In the genomic region with DNA sequence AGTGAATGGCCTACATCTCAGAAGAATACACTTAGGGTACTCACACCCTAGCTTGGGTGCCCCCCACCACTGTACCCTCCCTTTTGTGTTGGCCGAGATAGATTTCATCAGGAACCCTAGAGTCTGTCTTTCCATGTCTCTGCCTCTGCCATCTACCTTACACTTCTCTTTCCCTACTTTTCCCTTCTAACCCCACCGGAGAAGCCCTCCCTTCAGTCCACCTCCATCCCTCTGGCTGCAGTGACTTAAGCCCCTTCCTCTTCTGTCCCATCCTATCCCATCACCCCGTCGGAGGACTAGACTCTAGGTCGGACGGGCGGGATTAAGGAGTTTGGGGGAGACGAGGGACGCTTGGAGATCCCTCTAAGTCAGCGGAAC, we compare ENCODE assay signal across 8 cellular contexts. TPM values are rescaled to one million over a fixed set of nuclear protein-coding genes. Genes with fewer than 3 reads are reported as not detected.
DNase-seq lines count a peak whose midpoint lies in the region; ATAC-seq lines count a peak whose summit lies in the region.

No MANE protein-coding gene starts in this region.

- H3K4me1 ChIP-seq in right cardiac atrium (ENCODE audit: control insufficient read depth, insufficient read depth, low read length), result peaks cover 2% of the 10 kb centered on the region

- H3K36me3 Mint-ChIP-seq in activated CD4-positive, alpha-beta memory T cell treated with anti-CD3 and anti-CD28 coated beads for 36 hours, result peaks cover 25% of the 10 kb centered on the region

- peak overlapping the region; percentile 92 for H3K27ac Mint-ChIP-seq in activated CD4-positive, alpha-beta memory T cell treated with anti-CD3 and anti-CD28 coated beads for 36 hours

- H3K27me3 Mint-ChIP-seq in activated CD4-positive, alpha-beta memory T cell treated with anti-CD3 and anti-CD28 coated beads for 36 hours, result peaks cover 1% of the 10 kb centered on the region

- H3K36me3 ChIP-seq in H7 (replicated peaks; ENCODE audit: control insufficient read depth, insufficient read depth, low read length), result peaks cover 32% of the 10 kb centered on the region

- peaks cover 56% of the 10 kb centered on the region for H3K4me1 Mint-ChIP-seq in activated CD4-positive, alpha-beta memory T cell treated with anti-CD3 and anti-CD28 coated beads for 36 hours (ENCODE audit: low read depth)

- no peaks in the 10 kb centered on the region for H3K27me3 ChIP-seq in H7 (ENCODE audit: control insufficient read depth, insufficient read depth, low read length)
- H3K27me3 ChIP-seq in right cardiac atrium (ENCODE audit: control insufficient read depth, insufficient read depth), result no peaks in the 10 kb centered on the region

- POLR2A ChIA-PET in activated CD4-positive, alpha-beta memory T cell treated with anti-CD3 and anti-CD28 coated beads for 36 hours (lab: Charles Lee), result interaction anchor here (0.6 to 4.9 kb wide), 6 partner anchors 11 to 174 kb away, joined by 3 to 33 read pairs (median 5); partner anchors contain the start of genes DVL2, GABARAP and PHF23

- peak overlapping the region; percentile 98 for H3K4me3 ChIP-seq in H7 (ENCODE audit: insufficient read depth, low read depth, low read length)
- H3K4me3 ChIP-seq in right cardiac atrium (ENCODE audit: low read length), result peak overlapping the region; percentile 78
- H3K4me3 ChIP-seq in skin epidermis, result peak overlapping the region; percentile 47 to 95 (median 79)

- no peaks in the 10 kb centered on the region for H3K9me3 Mint-ChIP-seq in activated CD4-positive, alpha-beta memory T cell treated with anti-CD3 and anti-CD28 coated beads for 36 hours

- H3K4me3 Mint-ChIP-seq in activated CD4-positive, alpha-beta memory T cell treated with anti-CD3 and anti-CD28 coated beads for 36 hours, result peak overlapping the region; percentile 90

- no peak for ATAC-seq in right cardiac atrium
- ATAC-seq in HG02973 (IDR thresholded peaks at IDR 0.05; ENCODE audit: unreplicated experiment), result no peak
- ATAC-seq in HG03045 (IDR thresholded peaks at IDR 0.05; ENCODE audit: unreplicated experiment), result no peak

- WGBS in right cardiac atrium, result 6% methylated on average over 10 of the region's 10 CpGs

- no peaks in the 10 kb centered on the region for H3K9me3 ChIP-seq in right cardiac atrium (ENCODE audit: control insufficient read depth, low read length)

- peak overlapping the region; percentile 83 for H3K27ac ChIP-seq in right cardiac atrium (ENCODE audit: low read length)
- peak overlapping the region in 20 of 21 experiments; percentile 81 to 99 (median 96) for H3K27ac ChIP-seq in skin epidermis

- CTCF ChIA-PET in activated CD4-positive, alpha-beta memory T cell treated with anti-CD3 and anti-CD28 coated beads for 36 hours (lab: Charles Lee), result interaction anchor here (0.9 to 4.2 kb wide), 8 partner anchors 10 to 174 kb away, joined by 3 to 48 read pairs (median 8); partner anchors contain the start of genes GABARAP and PHF23

- intact Hi-C loops in activated CD4-positive, alpha-beta memory T cell treated with anti-CD3 and anti-CD28 coated beads for 36 hours (cut with micrococcal nuclease), result no loop called here
- intact Hi-C loops in right cardiac atrium (cut with DNase I), result no loop called here

- DNase-seq in H7 (no peak), right cardiac atrium (peak in 1 of 3 donors; percentile 13), NCI-H2107 treated with DMSO at 0.1 percent for 48 hours (lab: John Stamatoyannopoulos, UW; ENCODE audit: unreplicated experiment) (no peak), NCI-H128 (lab: John Stamatoyannopoulos, UW; ENCODE audit: unreplicated experiment) (no peak)
- no peak for DNase-seq in activated CD4-positive, alpha-beta memory T cell treated with anti-CD3 and anti-CD28 coated beads for 36 hours

RNA-seq across cellular contexts. Expression of gene DLG4, which starts 0.2 kb away (rescaled TPM):
- 21.0 and 27.6 TPM in 2 replicates for total RNA-seq in H7 (2014; rRNA removed; shearing (Covaris generic))
- 1 to 10 TPM; 7.9 to 8.4 TPM for total RNA-seq in activated CD4-positive, alpha-beta memory T cell treated with anti-CD3 and anti-CD28 coated beads for 36 hours
- total RNA-seq in right cardiac atrium, result 10 to 100 TPM; 28.7 to 36.2 (median 31.5) TPM
- 23.3 TPM for polyA plus RNA-seq in right cardiac atrium

RNA-seq across cellular contexts. Expression of gene ACADVL, which starts 0.3 kb away (rescaled TPM):
- total RNA-seq in H7 (2014; rRNA removed; shearing (Covaris generic)), result 362 and 410 TPM in 2 replicates
- total RNA-seq in activated CD4-positive, alpha-beta memory T cell treated with anti-CD3 and anti-CD28 coated beads for 36 hours, result 100 to 1,000 TPM; 332 to 340 TPM
- total RNA-seq in right cardiac atrium, result 1,000 to 10,000 TPM in 3 of 4 donors, 100 to 1,000 TPM in 1; 896 to 1,154 (median 1,049) TPM
- polyA plus RNA-seq in right cardiac atrium, result 1,142 TPM

RNA-seq across cellular contexts. Expression of gene DVL2, which starts 14.9 kb away (rescaled TPM):
- total RNA-seq in H7 (2014; rRNA removed; shearing (Covaris generic)), result 75.0 and 90.9 TPM in 2 replicates
- total RNA-seq in activated CD4-positive, alpha-beta memory T cell treated with anti-CD3 and anti-CD28 coated beads for 36 hours, result 10 to 100 TPM; 44.7 to 48.2 TPM
- 10 to 100 TPM; 20.0 to 26.1 (median 23.4) TPM for total RNA-seq in right cardiac atrium
- polyA plus RNA-seq in right cardiac atrium, result 14.6 TPM

RNA-seq across cellular contexts. Expression of gene PHF23, which starts 19.8 kb away (rescaled TPM):
- 54.9 and 56.2 TPM in 2 replicates for total RNA-seq in H7 (2014; rRNA removed; shearing (Covaris generic))
- total RNA-seq in activated CD4-positive, alpha-beta memory T cell treated with anti-CD3 and anti-CD28 coated beads for 36 hours, result 10 to 100 TPM; 24.0 to 28.7 TPM
- 10 to 100 TPM; 22.2 to 30.4 (median 24.5) TPM for total RNA-seq in right cardiac atrium
- polyA plus RNA-seq in right cardiac atrium, result 18.8 TPM

RNA-seq across cellular contexts. Expression of gene GABARAP, which starts 22.8 kb away (rescaled TPM):
- total RNA-seq in H7 (2014; rRNA removed; shearing (Covaris generic)), result 185 and 231 TPM in 2 replicates
- 100 to 1,000 TPM; 188 to 199 TPM for total RNA-seq in activated CD4-positive, alpha-beta memory T cell treated with anti-CD3 and anti-CD28 coated beads for 36 hours
- 100 to 1,000 TPM; 492 to 540 (median 522) TPM for total RNA-seq in right cardiac atrium
- 741 TPM for polyA plus RNA-seq in right cardiac atrium
